ENCODE assay signal across 1 cellular context in the genomic region with DNA sequence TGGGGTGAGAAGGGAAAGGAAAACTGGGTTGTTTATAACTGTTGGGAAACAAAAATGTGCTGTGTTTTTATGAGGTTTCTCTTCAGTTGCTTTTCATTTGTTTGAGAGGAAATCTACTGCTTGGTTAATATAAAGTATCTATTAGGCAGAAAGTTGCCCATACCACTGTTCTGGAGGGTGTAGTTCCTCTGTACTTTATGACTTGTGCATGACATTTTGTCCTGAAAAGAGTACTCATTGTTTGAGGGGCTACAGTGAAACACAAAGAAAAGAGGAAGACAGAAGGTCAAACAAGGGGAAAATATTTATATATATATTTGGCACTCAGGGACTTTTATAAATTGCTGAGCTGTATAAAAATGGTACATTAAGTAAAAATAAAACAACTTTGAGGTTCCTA.
TF ChIP-seq lines count a peak whose summit lies in the region.

No MANE protein-coding gene starts in this region.

TF ChIP-seq in HepG2, 621 proteins besides CTCF, POLR2A, EP300 and RAD21:
- TF ChIP-seq KLF11 (CRISPR knock-in tag; IDR thresholded peaks at IDR 0.05), result no peak
- TF ChIP-seq ZNF441 (CRISPR knock-in tag; IDR thresholded peaks at IDR 0.05; ENCODE audit: borderline replicate concordance), result no peak
- TF ChIP-seq, protein P1, sequence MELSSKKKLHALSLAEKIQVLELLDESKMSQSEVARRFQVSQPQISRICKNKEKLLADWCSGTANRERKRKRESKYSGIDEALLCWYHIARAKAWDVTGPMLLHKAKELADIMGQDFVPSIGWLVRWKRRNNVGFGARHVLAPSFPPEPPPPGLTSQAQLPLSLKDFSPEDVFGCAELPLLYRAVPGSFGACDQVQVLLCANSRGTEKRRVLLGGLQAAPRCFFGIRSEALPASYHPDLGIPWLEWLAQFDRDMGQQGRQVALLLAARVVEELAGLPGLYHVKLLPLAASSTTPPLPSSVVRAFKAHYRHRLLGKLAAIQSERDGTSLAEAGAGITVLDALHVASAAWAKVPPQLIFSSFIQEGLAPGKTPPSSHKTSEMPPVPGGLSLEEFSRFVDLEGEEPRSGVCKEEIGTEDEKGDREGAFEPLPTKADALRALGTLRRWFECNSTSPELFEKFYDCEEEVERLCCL (CRISPR knock-in tag; IDR thresholded peaks at IDR 0.05; ENCODE audit: borderline replicate concordance), result no peak
- TF ChIP-seq RFX3 (CRISPR knock-in tag; IDR thresholded peaks at IDR 0.05), result no peak
- TF ChIP-seq ZNF614 (CRISPR knock-in tag; IDR thresholded peaks at IDR 0.05; ENCODE audit: borderline replicate concordance), result no peak
- TF ChIP-seq ZBTB1 (CRISPR knock-in tag; IDR thresholded peaks at IDR 0.05; ENCODE audit: borderline replicate concordance), result no peak
- no peak for TF ChIP-seq PCBP2 (optimal IDR thresholded peaks at IDR 0.05; ENCODE audit: low read depth, low read length, poor library complexity, severe bottlenecking)
- no peak for TF ChIP-seq BHLHE40 (IDR thresholded peaks at IDR 0.05; ENCODE audit: low read length)
- no peak for TF ChIP-seq ZNF205 (CRISPR knock-in tag; IDR thresholded peaks at IDR 0.05)
- TF ChIP-seq MAFK (conservative IDR thresholded peaks at IDR 0.05 in 1 of 2, IDR thresholded peaks at IDR 0.05 in 1 of 2; ENCODE audit: low read length in 2 of 2), result 0 out of 4 replicates have a peak, but pooled peaks of 1 of the 2 experiments have one; percentile 6
- TF ChIP-seq ZNF343 (CRISPR knock-in tag; IDR thresholded peaks at IDR 0.05), result no peak
- no peak for TF ChIP-seq ZNF143 (CRISPR knock-in tag; IDR thresholded peaks at IDR 0.05)
- TF ChIP-seq ZNF501 (CRISPR knock-in tag; IDR thresholded peaks at IDR 0.05), result no peak
- TF ChIP-seq ZNF891 (CRISPR knock-in tag; IDR thresholded peaks at IDR 0.05), result no peak
- TF ChIP-seq MAFF (IDR thresholded peaks at IDR 0.05; ENCODE audit: low read depth, low read length), result 0 out of 2 replicates have a peak, but pooled peaks have one; percentile 7
- no peak for TF ChIP-seq MEIS2 (CRISPR knock-in tag; IDR thresholded peaks at IDR 0.05)
- TF ChIP-seq ZNF484 (CRISPR knock-in tag; IDR thresholded peaks at IDR 0.05; ENCODE audit: borderline replicate concordance, low read depth), result no peak
TF ChIP-seq in HepG2: peak in this region for 2.
